In the genomic region with DNA sequence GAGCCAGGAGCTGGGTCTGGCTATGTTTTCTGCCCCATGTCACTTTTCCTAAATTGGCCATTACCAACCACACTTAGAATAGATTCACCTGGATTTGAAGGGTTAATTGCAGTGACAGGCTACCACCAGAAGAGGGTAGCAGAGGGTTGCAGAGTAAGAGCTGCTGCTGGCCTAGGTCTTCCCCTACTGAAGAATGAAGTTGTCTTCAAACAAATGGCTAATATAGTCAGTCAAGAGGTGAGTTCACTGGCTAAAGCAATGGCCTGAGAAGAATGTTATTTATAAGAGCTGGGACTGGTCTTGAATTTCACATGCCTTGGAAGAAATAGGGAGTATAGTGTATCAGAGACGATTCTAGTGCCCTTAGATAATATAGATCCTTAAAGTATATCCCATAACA, we compare ENCODE assay signal across 8 cellular contexts. TPM values are rescaled to one million over a fixed set of nuclear protein-coding genes. Genes with fewer than 3 reads are reported as not detected.
DNase-seq lines count a peak whose midpoint lies in the region; ATAC-seq and TF ChIP-seq lines count a peak whose summit lies in the region.
"Not testable (repeated sequence)": the region's sequence is repeated elsewhere in the genome, so short reads cannot be mapped to it uniquely, and the experiment has no call there.

No MANE protein-coding gene starts in this region.

- TF ChIP-seq POLR2A in esophagus muscularis mucosa (IDR thresholded peaks at IDR 0.05; ENCODE audit: low read depth), result not testable (repeated sequence)

- not testable (repeated sequence) for H3K9me3 ChIP-seq in esophagus muscularis mucosa, tibial artery

- H3K27ac ChIP-seq in esophagus muscularis mucosa (replicated peaks in 1 of 4); tibial artery: not testable (repeated sequence)

- not testable (repeated sequence) for H3K27me3 Mint-ChIP-seq in WTC11 (ENCODE audit: low read depth)

- H3K27ac Mint-ChIP-seq in WTC11, result not testable (repeated sequence)

- H3K4me1 ChIP-seq in esophagus muscularis mucosa, tibial artery: not testable (repeated sequence)

- not testable (repeated sequence) for H3K4me3 Mint-ChIP-seq in WTC11

- DNase-seq in ELR (ENCODE audit: low read depth) (peak; percentile 22), NCI-H1417 treated with DMSO at 0.1 percent for 48 hours (lab: John Stamatoyannopoulos, UW) (peak; percentile 11), WTC11 (ENCODE audit: low spot score) (peak; percentile 11), lung microvascular endothelial cell (ENCODE audit: low read depth in 2 of 2) (peak; percentile 40 to 55)
- not testable (repeated sequence) for DNase-seq in GM20000 (ENCODE audit: low spot score); esophagus muscularis mucosa (ENCODE audit: extremely low spot score); tibial artery

- ATAC-seq in HG03095 (IDR thresholded peaks at IDR 0.05; ENCODE audit: unreplicated experiment), result peak; percentile 80
- ATAC-seq in WTC11, result peak; percentile 95

- H3K36me3 ChIP-seq in esophagus muscularis mucosa, tibial artery: not testable (repeated sequence)

- intact Hi-C loops in esophagus muscularis mucosa (cut with DNase I), result not testable (repeated sequence)
- intact Hi-C loops in tibial artery (cut with DNase I; ENCODE audit: low total_unique reads), result loop anchor here (10.0 kb wide), 1 partner anchor 527 kb away; no protein-coding TSS in a partner anchor

- TF ChIP-seq CTCF in GM20000 (IDR thresholded peaks at IDR 0.05; ENCODE audit: extremely low read depth, missing control alignments) (peak; percentile 36), WTC11 (IDR thresholded peaks at IDR 0.05) (peak; percentile 51), esophagus muscularis mucosa (IDR thresholded peaks at IDR 0.05) (peak; percentile 26 to 58 (median 44)), tibial artery (IDR thresholded peaks at IDR 0.05) (peak; percentile 61 to 65)

- CTCF ChIA-PET in WTC11 (lab: Charles Lee), result not testable (repeated sequence)

- not testable (repeated sequence) for TF ChIP-seq EP300 in esophagus muscularis mucosa (IDR thresholded peaks at IDR 0.05)

- not testable (repeated sequence) for H3K27me3 ChIP-seq in esophagus muscularis mucosa, tibial artery

- WGBS in esophagus muscularis mucosa, result 79% methylated on average over 1 of the region's 1 CpG

- not testable (repeated sequence) for H3K36me3 Mint-ChIP-seq in WTC11

- not testable (repeated sequence) for H3K4me1 Mint-ChIP-seq in WTC11

- not testable (repeated sequence) for H3K4me3 ChIP-seq in esophagus muscularis mucosa, tibial artery

- POLR2A ChIA-PET in WTC11 (lab: Charles Lee), result not testable (repeated sequence)

- not testable (repeated sequence) for H3K9me3 Mint-ChIP-seq in WTC11

RNA-seq across cellular contexts. Expression of gene GRM5, which starts 32.2 kb away (rescaled TPM):
- total RNA-seq in WTC11 (2021) (0.11 to 0.13 TPM (median 0.11 TPM) in 3 replicates), esophagus muscularis mucosa (not detected), lung microvascular endothelial cell (under 0.01 TPM in 1 of 2 replicates, not detected in the other)
